ENCODE assay signal across 24 cellular contexts in genomic region chr1:192740214-192740613, GRCh38.
"Had no signal": no experiment of that assay in that cellular context is flagged by ENCODE, and none has a peak within 500 bp of the region (broad histone marks: within the 10 kb centered on the region; RNA-seq: fewer than 3 reads in every experiment).

No MANE protein-coding gene starts in this region.

- ATAC-seq: activated CD8-positive, alpha-beta memory T cell treated with anti-CD3 and anti-CD28 coated beads, Interleukin-2, amount 10 ng/mL, durations not matched to agents 7 days and 5 days; SK-N-SH treated with all-trans-retinoic acid at 6 μM for 48 hours; WTC11 had no signal

- H3K36me3 ChIP-seq: breast epithelium, SJSA1 had no signal

- H3K27ac ChIP-seq: breast epithelium, RWPE1, SJSA1 had no signal

- H3K4me1 ChIP-seq: breast epithelium, SJSA1 had no signal

- H3K4me3 ChIP-seq: breast epithelium, SJSA1 had no signal

- H3K9me3 ChIP-seq: SJSA1 had no signal

- DNase-seq: activated CD4-positive, alpha-beta T cell treated with anti-CD3 and anti-CD28 coated beads for 48 hours; activated CD4-positive, alpha-beta T cell treated with anti-CD3 and anti-CD28 coated beads, Interleukin-2, amount 50 U/mL, for 4 hours; activated CD4-positive, CD25-positive, alpha-beta regulatory T cell treated with anti-CD3 and anti-CD28 coated beads, Interleukin-2, amount 50 U/mL, for 72 hours; activated CD8-positive, alpha-beta memory T cell treated with anti-CD3 and anti-CD28 coated beads, Interleukin-2, amount 10 ng/mL, durations not matched to agents 7 days and 5 days; activated effector memory CD4-positive, alpha-beta T cell treated with Interleukin-2 at 50 U/mL for 16 hours; activated naive CD4-positive, alpha-beta T cell; activated T-cell treated with anti-CD3 and anti-CD28 coated beads, Interleukin-2, amount 50 U/mL, for 24 hours; aorta; caudate nucleus; Karpas-422; NCI-H1048; NCI-H146; NCI-H187 treated with DMSO at 0.1 percent for 48 hours; NCI-H2171; NCI-H2227 treated with DMSO at 0.1 percent for 48 hours; NCI-H446 treated with DMSO at 0.1 percent for 48 hours; NCI-H526; SHP77; SW 1271 had no signal

- H3K27me3 ChIP-seq: breast epithelium, SJSA1 had no signal
